21 cellular contexts compared by ENCODE assay signal in genomic region chr14:33899723-33900341, GRCh38.
"Had no signal": no experiment of that assay in that cellular context is flagged by ENCODE, and none has a peak within 500 bp of the region (broad histone marks: within the 10 kb centered on the region; RNA-seq: fewer than 3 reads in every experiment).

No MANE protein-coding gene starts in this region.

- H3K4me1 ChIP-seq: esophagus squamous epithelium, gastroesophageal sphincter had no signal

- H3K27ac ChIP-seq: esophagus squamous epithelium, gastroesophageal sphincter, neutrophil, psoas muscle, stomach, thoracic aorta, transverse colon had no signal

- H3K9me3 ChIP-seq: esophagus squamous epithelium, gastroesophageal sphincter, neutrophil, psoas muscle, stomach, thoracic aorta, transverse colon had no signal

- H3K27me3 ChIP-seq: esophagus squamous epithelium, gastroesophageal sphincter, neutrophil, stomach, transverse colon had no signal

- H3K27me3 Mint-ChIP-seq: dendritic cell treated with granulocyte-macrophage colony-stimulating factor and Interleukin-4, amounts not matched to agents 40 ng/mL and 50 ng/mL, for 4 days; effector memory CD8-positive, alpha-beta T cell had no signal

- FAIRE-seq: keratinocyte had no signal

- H3K4me1 Mint-ChIP-seq: immature natural killer cell had no signal

- H3K4me3 ChIP-seq: esophagus squamous epithelium, gastroesophageal sphincter, psoas muscle, stomach, thoracic aorta, transverse colon had no signal

- DNase-seq: effector memory CD8-positive, alpha-beta T cell; esophagus squamous epithelium; foreskin fibroblast; glutamatergic neuron; immature natural killer cell; left ventricle myocardium superior; mesendoderm; naive thymus-derived CD8-positive, alpha-beta T cell; psoas muscle; retina; stimulated activated CD4-positive, alpha-beta T cell treated with anti-CD3 and anti-CD28 coated beads, Interleukin-2, amount 100 ng/mL, for 24 hours; stimulated activated naive CD4-positive, alpha-beta T cell; stomach; substantia nigra; transverse colon had no signal

- H3K36me3 ChIP-seq: esophagus squamous epithelium, gastroesophageal sphincter, neutrophil, stomach, thoracic aorta, transverse colon had no signal

- H3K4me3 Mint-ChIP-seq: dendritic cell treated with granulocyte-macrophage colony-stimulating factor and Interleukin-4, amounts not matched to agents 40 ng/mL and 50 ng/mL, for 4 days; effector memory CD8-positive, alpha-beta T cell; immature natural killer cell; naive thymus-derived CD8-positive, alpha-beta T cell had no signal

- ATAC-seq: effector memory CD8-positive, alpha-beta T cell; gastroesophageal sphincter; left ventricle myocardium superior; naive thymus-derived CD8-positive, alpha-beta T cell; psoas muscle; sciatic nerve had no signal

- H3K27ac Mint-ChIP-seq: dendritic cell treated with granulocyte-macrophage colony-stimulating factor and Interleukin-4, amounts not matched to agents 40 ng/mL and 50 ng/mL, for 4 days; effector memory CD8-positive, alpha-beta T cell; immature natural killer cell; naive thymus-derived CD8-positive, alpha-beta T cell had no signal
